In the genomic region with DNA sequence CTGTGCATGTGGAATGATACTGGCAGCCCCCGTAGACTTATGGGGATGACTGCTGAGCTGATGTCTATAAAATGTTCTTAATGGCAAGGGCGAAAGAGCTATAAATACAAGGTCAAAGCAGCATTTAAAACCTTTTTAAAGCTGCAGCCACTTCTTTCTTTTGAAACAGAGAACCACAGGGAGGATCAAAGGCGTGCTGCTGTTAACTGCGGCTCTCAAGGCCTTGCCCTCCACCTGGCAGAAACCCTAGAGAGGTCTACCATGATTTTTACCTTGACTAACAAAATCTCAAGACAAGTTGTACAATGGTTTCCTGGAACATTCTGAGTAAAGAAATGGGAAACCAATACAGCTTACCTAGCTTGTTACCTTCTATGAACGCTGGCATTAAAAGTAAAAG, we compare ENCODE assay signal across 12 cellular contexts.
DNase-seq lines count a peak whose midpoint lies in the region; ATAC-seq and TF ChIP-seq lines count a peak whose summit lies in the region.
"Had no signal": no experiment of that assay in that cellular context is flagged by ENCODE, and none has a peak within 500 bp of the region (broad histone marks: within the 10 kb centered on the region; RNA-seq: fewer than 3 reads in every experiment).

No MANE protein-coding gene starts in this region.

- DNase-seq in lower lobe of right lung: no peak
- DNase-seq in NCI-H774 (lab: John Stamatoyannopoulos, UW): no peak
- DNase-seq: activated gamma-delta T cell treated with Interleukin-2 at 50 U/mL for 16 hours; NCI-H524 treated with DMSO at 0.1 percent for 48 hours; occipital lobe; stimulated activated CD8-positive, alpha-beta memory T cell treated with anti-CD3 and anti-CD28 coated beads, Interleukin-4, amount 100 ng/mL, for 48 hours had no signal

- H3K9me3 ChIP-seq in HUES6 (ENCODE audit: control insufficient read depth, insufficient read depth, low read depth, low read length): no peaks in the 10 kb centered on the region
- H3K9me3 ChIP-seq in lower lobe of right lung: no peaks in the 10 kb centered on the region
- H3K9me3 ChIP-seq in stomach smooth muscle (ENCODE audit: control insufficient read depth in 2 of 2, low read length in 2 of 2): no peaks in the 10 kb centered on the region

- TF ChIP-seq CTCF in lower lobe of right lung (IDR thresholded peaks at IDR 0.05): no peak

- H3K9ac ChIP-seq in HUES6 (ENCODE audit: low read length) (no peak overlapping the region), stomach smooth muscle (ENCODE audit: low read length in 2 of 2) (peak overlapping the region in 1 of 2 donors; percentile 37)
- H3K9ac ChIP-seq: KMS-11 had no signal

- H3K4me1 ChIP-seq in HUES6 (ENCODE audit: control insufficient read depth, insufficient read depth, low read length) (peaks cover 48% of the 10 kb centered on the region), lower lobe of right lung (peaks cover 78% of the 10 kb centered on the region), stomach smooth muscle (ENCODE audit: control insufficient read depth, insufficient read depth, low read length) (peaks cover 55% of the 10 kb centered on the region)

- H3K36me3 ChIP-seq in HUES6 (ENCODE audit: control insufficient read depth, insufficient read depth, low read length) (peaks cover 26% of the 10 kb centered on the region), lower lobe of right lung (peaks cover 34% of the 10 kb centered on the region), stomach smooth muscle (ENCODE audit: control insufficient read depth in 2 of 2, insufficient read depth in 2 of 2, low read length in 2 of 2) (peaks cover under 1 to 6% of the 10 kb centered on the region in 2 donors)

- ATAC-seq in lower lobe of right lung: peak in 1 of 2 donors; percentile 14
- no peak for ATAC-seq in GM21515 (IDR thresholded peaks at IDR 0.05; ENCODE audit: unreplicated experiment)
- ATAC-seq in HG02885 (IDR thresholded peaks at IDR 0.05; ENCODE audit: poor library complexity, unreplicated experiment): no peak

- H3K4me3 ChIP-seq in HUES6 (ENCODE audit: low read depth, low read length) (peak overlapping the region; percentile 27), lower lobe of right lung (no peak overlapping the region), stomach smooth muscle (ENCODE audit: low read length in 2 of 2) (peak overlapping the region in 1 of 2 donors; percentile 49)

- H3K27me3 ChIP-seq in HUES6 (ENCODE audit: control insufficient read depth, insufficient read depth, low read length) (no peaks in the 10 kb centered on the region), lower lobe of right lung (ENCODE audit: low read depth) (no peaks in the 10 kb centered on the region), stomach smooth muscle (ENCODE audit: control insufficient read depth in 1 of 2, insufficient read depth in 2 of 2, low read length in 2 of 2) (no peaks in the 10 kb centered on the region)

- intact Hi-C loops in lower lobe of right lung (cut with DNase I): no loop called here

- H3K27ac ChIP-seq in HUES6 (ENCODE audit: low read depth, low read length): peak overlapping the region; percentile 82; the same call in 1 of the 2 replicates
- peak overlapping the region; percentile 60 for H3K27ac ChIP-seq in angular gyrus (ENCODE audit: low read depth, low read length)
- H3K27ac ChIP-seq in lower lobe of right lung: peak overlapping the region; percentile 65
- H3K27ac ChIP-seq in stomach smooth muscle (ENCODE audit: low read length): peak overlapping the region; percentile 86
- H3K27ac ChIP-seq: KMS-11 had no signal
